In the genomic region with DNA sequence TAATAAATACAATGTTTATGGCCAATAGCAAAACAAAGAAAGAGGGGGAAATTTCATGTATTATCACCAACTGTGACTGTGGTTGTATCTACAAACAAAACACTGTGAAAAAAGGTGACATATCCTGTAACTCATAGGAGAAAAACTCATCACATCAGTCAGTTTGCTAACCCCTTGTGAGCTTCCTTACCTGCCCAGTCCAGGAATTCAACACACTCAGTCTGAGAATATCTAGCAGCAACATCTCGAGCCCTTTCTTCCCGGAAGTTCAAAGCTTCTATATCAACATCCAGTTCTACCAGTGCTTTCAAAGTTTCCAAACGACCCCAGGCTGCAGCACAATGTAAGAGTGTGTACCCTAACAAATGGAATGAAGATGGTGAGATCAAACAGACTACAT, we compare ENCODE assay signal across 30 cellular contexts. TPM values are rescaled to one million over a fixed set of nuclear protein-coding genes. Genes with fewer than 3 reads are reported as not detected.
"Had no signal": no experiment of that assay in that cellular context is flagged by ENCODE, and none has a peak within 500 bp of the region (broad histone marks: within the 10 kb centered on the region; RNA-seq: fewer than 3 reads in every experiment).

No MANE protein-coding gene starts in this region.

- H3K27ac Mint-ChIP-seq: activated CD4-positive, alpha-beta T cell treated with anti-CD3 and anti-CD28 coated beads, Interleukin-2, amount 10 ng/mL, durations not matched to agents 24 days and 14 days; activated CD8-positive, alpha-beta T cell treated with anti-CD3 and anti-CD28 coated beads for 36 hours; activated naive CD4-positive, alpha-beta T cell treated with anti-CD3 and anti-CD28 coated beads, Interleukin-2, amount 50 U/mL, for 24 hours; activated naive CD8-positive, alpha-beta T cell treated with anti-CD3 and anti-CD28 coated beads, Interleukin-2, amount 10 ng/mL, durations not matched to agents 7 days and 5 days; activated T-cell treated with anti-CD3 and anti-CD28 coated beads, Interleukin-2, amount 50 U/mL, for 24 hours; activated T-helper 2 cell treated with anti-CD3 and anti-CD28 coated beads, Interferon-gamma antibody, Interleukin-2, Interleukin-4, amounts not matched to agents 10 μg/mL and 5 μg/mL and 100 μg/mL, durations not matched to agents 14 hours and 24 hours and 36 hours had no signal

- H3K9ac ChIP-seq: KMS-11 had no signal

- H3K36me3 Mint-ChIP-seq: activated naive CD4-positive, alpha-beta T cell treated with anti-CD3 and anti-CD28 coated beads, Interleukin-2, amount 50 U/mL, for 24 hours had no signal

- H3K4me1 Mint-ChIP-seq: activated CD4-positive, alpha-beta T cell treated with anti-CD3 and anti-CD28 coated beads, Interleukin-2, amount 10 ng/mL, durations not matched to agents 24 days and 14 days; activated naive CD4-positive, alpha-beta T cell treated with anti-CD3 and anti-CD28 coated beads, Interleukin-2, amount 50 U/mL, for 24 hours had no signal

- DNase-seq: activated CD4-positive, alpha-beta T cell treated with anti-CD3 and anti-CD28 coated beads, Interleukin-2, amount 10 ng/mL, durations not matched to agents 24 days and 14 days; activated CD4-positive, alpha-beta T cell treated with anti-CD3 and anti-CD28 coated beads, Interleukin-2, amount 50 U/mL, for 4 hours; activated CD8-positive, alpha-beta T cell treated with anti-CD3 and anti-CD28 coated beads for 36 hours; activated gamma-delta T cell; activated naive CD4-positive, alpha-beta T cell treated with Interleukin-2 at 50 U/mL for 16 hours; activated naive CD8-positive, alpha-beta T cell treated with anti-CD3 and anti-CD28 coated beads, Interleukin-2, amount 10 ng/mL, durations not matched to agents 7 days and 5 days; activated T-cell treated with anti-CD3 and anti-CD28 coated beads, Interleukin-2, amount 50 U/mL, for 24 hours; amygdala; central memory CD4-positive, alpha-beta T cell; MM.1S; MV-4-11; NCI-H1092; NCI-H1436 treated with DMSO at 0.1 percent for 48 hours; NCI-H1694 treated with DMSO at 0.1 percent for 48 hours; NCI-H2029; NCI-H345; NCI-H524 treated with DMSO at 0.1 percent for 48 hours; T1000 had no signal

- H3K27me3 ChIP-seq: ascending aorta had no signal

- H3K4me1 ChIP-seq: ascending aorta had no signal

- H3K4me3 Mint-ChIP-seq: activated CD4-positive, alpha-beta T cell treated with anti-CD3 and anti-CD28 coated beads, Interleukin-2, amount 10 ng/mL, durations not matched to agents 24 days and 14 days; activated CD8-positive, alpha-beta T cell treated with anti-CD3 and anti-CD28 coated beads for 36 hours; activated naive CD4-positive, alpha-beta T cell treated with anti-CD3 and anti-CD28 coated beads, Interleukin-2, amount 50 U/mL, for 24 hours; activated naive CD8-positive, alpha-beta T cell treated with anti-CD3 and anti-CD28 coated beads, Interleukin-2, amount 10 ng/mL, durations not matched to agents 7 days and 5 days; activated T-cell treated with anti-CD3 and anti-CD28 coated beads, Interleukin-2, amount 50 U/mL, for 24 hours had no signal

- FAIRE-seq: RCC 7860 had no signal

- H3K36me3 ChIP-seq: ascending aorta had no signal

- H3K27ac ChIP-seq: ascending aorta, KMS-11, RWPE1 had no signal

- H3K9me3 Mint-ChIP-seq: activated naive CD4-positive, alpha-beta T cell treated with anti-CD3 and anti-CD28 coated beads, Interleukin-2, amount 50 U/mL, for 24 hours; activated naive CD8-positive, alpha-beta T cell treated with anti-CD3 and anti-CD28 coated beads, Interleukin-2, amount 10 ng/mL, durations not matched to agents 7 days and 5 days; activated T-cell treated with anti-CD3 and anti-CD28 coated beads, Interleukin-2, amount 50 U/mL, for 24 hours; activated T-helper 2 cell treated with anti-CD3 and anti-CD28 coated beads, Interferon-gamma antibody, Interleukin-2, Interleukin-4, amounts not matched to agents 10 μg/mL and 5 μg/mL and 100 μg/mL, durations not matched to agents 14 hours and 24 hours and 36 hours had no signal

- H3K4me2 ChIP-seq: KMS-11 had no signal

- H3K9me3 ChIP-seq: ascending aorta had no signal

- ATAC-seq: activated CD8-positive, alpha-beta T cell treated with anti-CD3 and anti-CD28 coated beads for 36 hours; Right ventricle myocardium inferior had no signal

- H3K27me3 Mint-ChIP-seq: activated CD8-positive, alpha-beta T cell treated with anti-CD3 and anti-CD28 coated beads for 36 hours; activated T-cell treated with anti-CD3 and anti-CD28 coated beads, Interleukin-2, amount 50 U/mL, for 24 hours had no signal

- H3K4me3 ChIP-seq: ascending aorta had no signal

RNA-seq across cellular contexts. Expression of a gene that starts 11.5 kb away (rescaled TPM):
- total RNA-seq: activated CD4-positive, alpha-beta T cell treated with anti-CD3 and anti-CD28 coated beads, Interleukin-2, amount 10 ng/mL, durations not matched to agents 24 days and 14 days; activated CD8-positive, alpha-beta T cell treated with anti-CD3 and anti-CD28 coated beads for 36 hours; activated naive CD8-positive, alpha-beta T cell treated with anti-CD3 and anti-CD28 coated beads, Interleukin-2, amount 10 ng/mL, durations not matched to agents 7 days and 5 days; activated T-helper 2 cell treated with anti-CD3 and anti-CD28 coated beads, Interferon-gamma antibody, Interleukin-2, Interleukin-4, amounts not matched to agents 10 μg/mL and 5 μg/mL and 100 μg/mL, durations not matched to agents 14 hours and 24 hours and 36 hours; ascending aorta; LHCN-M2; NCI-H460; Right ventricle myocardium inferior; T-helper 1 cell treated with Interleukin-12 subunit alpha and Interleukin-12 subunit beta and Interleukin-4 antibody, amounts not matched to agents 30 ng/mL and 1 ng/mL, for 36 hours; T-helper 2 cell treated with Interferon-gamma antibody and Interleukin-4, amounts not matched to agents 100 ng/mL and 5 ng/mL, for 36 hours had no signal
- polyA plus RNA-seq: adipose tissue had no signal

RNA-seq across cellular contexts. Expression of a gene that starts 23.0 kb away (rescaled TPM):
- total RNA-seq: activated CD4-positive, alpha-beta T cell treated with anti-CD3 and anti-CD28 coated beads, Interleukin-2, amount 10 ng/mL, durations not matched to agents 24 days and 14 days; activated CD8-positive, alpha-beta T cell treated with anti-CD3 and anti-CD28 coated beads for 36 hours; activated T-helper 2 cell treated with anti-CD3 and anti-CD28 coated beads, Interferon-gamma antibody, Interleukin-2, Interleukin-4, amounts not matched to agents 10 μg/mL and 5 μg/mL and 100 μg/mL, durations not matched to agents 14 hours and 24 hours and 36 hours; ascending aorta; LHCN-M2; NCI-H460; T-helper 1 cell treated with Interleukin-12 subunit alpha and Interleukin-12 subunit beta and Interleukin-4 antibody, amounts not matched to agents 30 ng/mL and 1 ng/mL, for 36 hours had no signal

RNA-seq across cellular contexts. Expression of a gene that starts 43.8 kb away (rescaled TPM):
- total RNA-seq: activated CD4-positive, alpha-beta T cell treated with anti-CD3 and anti-CD28 coated beads, Interleukin-2, amount 10 ng/mL, durations not matched to agents 24 days and 14 days; activated CD8-positive, alpha-beta T cell treated with anti-CD3 and anti-CD28 coated beads for 36 hours; activated naive CD8-positive, alpha-beta T cell treated with anti-CD3 and anti-CD28 coated beads, Interleukin-2, amount 10 ng/mL, durations not matched to agents 7 days and 5 days; activated T-helper 2 cell treated with anti-CD3 and anti-CD28 coated beads, Interferon-gamma antibody, Interleukin-2, Interleukin-4, amounts not matched to agents 10 μg/mL and 5 μg/mL and 100 μg/mL, durations not matched to agents 14 hours and 24 hours and 36 hours; ascending aorta; LHCN-M2; NCI-H460; T-helper 1 cell treated with Interleukin-12 subunit alpha and Interleukin-12 subunit beta and Interleukin-4 antibody, amounts not matched to agents 30 ng/mL and 1 ng/mL, for 36 hours; T-helper 2 cell treated with Interferon-gamma antibody and Interleukin-4, amounts not matched to agents 100 ng/mL and 5 ng/mL, for 36 hours had no signal
